In the genomic region with DNA sequence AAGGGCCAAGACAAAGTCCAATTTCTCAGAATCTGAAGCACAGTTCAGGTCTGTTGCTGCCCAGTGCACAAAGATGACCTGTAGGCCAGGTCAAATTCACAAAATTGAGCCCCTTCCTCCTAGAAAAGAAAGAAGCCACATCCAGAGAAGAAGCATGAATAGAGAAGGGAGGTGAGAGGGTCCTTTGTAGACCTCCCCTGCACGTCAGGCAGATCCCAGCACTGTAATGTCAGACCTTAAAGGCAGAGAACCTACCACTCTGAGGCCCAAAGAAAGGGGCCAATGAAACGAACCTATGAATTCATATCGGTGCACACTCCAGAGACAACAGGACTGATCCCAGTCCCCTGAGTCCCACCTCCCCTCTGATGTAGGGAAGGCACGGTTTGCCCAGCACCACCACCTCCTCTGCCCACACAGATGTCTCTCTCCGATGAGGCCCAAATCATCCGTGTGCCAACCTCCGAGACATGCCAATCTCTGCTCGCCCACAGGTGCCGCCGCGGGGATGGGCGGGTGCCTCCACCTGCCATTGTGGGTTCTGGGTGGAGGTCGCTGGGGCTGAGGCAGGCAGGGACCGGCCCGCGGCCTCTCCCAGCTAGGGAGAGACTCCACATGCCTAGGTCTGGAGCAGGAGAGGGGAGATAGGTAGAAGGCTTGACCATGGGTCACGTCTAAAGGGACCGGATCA, we compare ENCODE assay signal across 13 cellular contexts. TPM values are rescaled to one million over a fixed set of nuclear protein-coding genes. Genes with fewer than 3 reads are reported as not detected.
DNase-seq lines count a peak whose midpoint lies in the region; ATAC-seq and TF ChIP-seq lines count a peak whose summit lies in the region.
"Had no signal": no experiment of that assay in that cellular context is flagged by ENCODE, and none has a peak within 500 bp of the region (broad histone marks: within the 10 kb centered on the region; RNA-seq: fewer than 3 reads in every experiment).

No MANE protein-coding gene starts in this region.

- H3K4me3 Mint-ChIP-seq in activated CD8-positive, alpha-beta T cell treated with anti-CD3 and anti-CD28 coated beads, Interleukin-2, amount 10 ng/mL, durations not matched to agents 7 days and 5 days, result no peak overlapping the region
- H3K4me3 Mint-ChIP-seq in activated CD8-positive, alpha-beta T cell treated with anti-CD3 and anti-CD28 coated beads for 36 hours, result no peak overlapping the region
- peak overlapping the region; percentile 19 to 41 for H3K4me3 Mint-ChIP-seq in stimulated activated naive B cell treated with anti-CD40 and anti-IgM and Interleukin-4, amounts not matched to agents 10 μg/mL and 1 μg/mL and 100 μg/mL, for 72 hours
- H3K4me3 Mint-ChIP-seq: central memory CD8-positive, alpha-beta T cell had no signal

- H3K36me3 Mint-ChIP-seq in activated CD8-positive, alpha-beta T cell treated with anti-CD3 and anti-CD28 coated beads, Interleukin-2, amount 10 ng/mL, durations not matched to agents 7 days and 5 days (ENCODE audit: low read depth), result no peaks in the 10 kb centered on the region
- no peaks in the 10 kb centered on the region for H3K36me3 Mint-ChIP-seq in activated CD8-positive, alpha-beta T cell treated with anti-CD3 and anti-CD28 coated beads for 36 hours (ENCODE audit: low read depth)
- no peaks in the 10 kb centered on the region for H3K36me3 Mint-ChIP-seq in stimulated activated naive B cell treated with anti-CD40 and anti-IgM and Interleukin-4, amounts not matched to agents 10 μg/mL and 1 μg/mL and 100 μg/mL, for 72 hours

- intact Hi-C loops in activated CD8-positive, alpha-beta T cell treated with anti-CD3 and anti-CD28 coated beads for 36 hours (cut with micrococcal nuclease), result no loop called here
- intact Hi-C loops in mammary epithelial cell (cut with micrococcal nuclease) (loop anchor here (5.0 to 10.0 kb wide), 4 partner anchors 125 to 665 kb away; no protein-coding TSS in a partner anchor), lower lobe of right lung (cut with DNase I) (no loop called here)

- in situ Hi-C loops in mammary epithelial cell (cut with MboI; ENCODE audit: low sequenced_read_pairs in 2 of 2), result loop anchor here in 1 of 2 donors (25.0 kb wide), 1 partner anchor 230 kb away; no protein-coding TSS in a partner anchor

- H3K27ac ChIP-seq in mammary epithelial cell (ENCODE audit: insufficient read depth, low read depth, low read length) (no peak overlapping the region), lower lobe of right lung (no peak overlapping the region)
- H3K27ac ChIP-seq: 22Rv1 had no signal

- H3K4me1 ChIP-seq in mammary epithelial cell (ENCODE audit: insufficient read depth, low read length) (peaks cover 3% of the 10 kb centered on the region), lower lobe of right lung (peaks cover 16% of the 10 kb centered on the region)

- H3K4me2 ChIP-seq in mammary epithelial cell (ENCODE audit: insufficient read depth, low read depth, low read length), result peak overlapping the region; percentile 19

- H3K9ac ChIP-seq in mammary epithelial cell (ENCODE audit: insufficient read depth, low read length), result no peak overlapping the region

- no peak overlapping the region for H3K4me3 ChIP-seq in mammary epithelial cell (replicated peaks in 1 of 3; ENCODE audit: insufficient read depth in 1 of 3, low read depth in 2 of 3, low read length in 3 of 3)
- peak overlapping the region; percentile 42 for H3K4me3 ChIP-seq in lower lobe of right lung

- H3K27ac Mint-ChIP-seq in activated CD8-positive, alpha-beta T cell treated with anti-CD3 and anti-CD28 coated beads, Interleukin-2, amount 10 ng/mL, durations not matched to agents 7 days and 5 days, result peak overlapping the region; percentile 14
- H3K27ac Mint-ChIP-seq in activated CD8-positive, alpha-beta T cell treated with anti-CD3 and anti-CD28 coated beads for 36 hours, result no peak overlapping the region
- no peak overlapping the region for H3K27ac Mint-ChIP-seq in stimulated activated naive B cell treated with anti-CD40 and anti-IgM and Interleukin-4, amounts not matched to agents 10 μg/mL and 1 μg/mL and 100 μg/mL, for 72 hours

- no peak for ATAC-seq in activated CD8-positive, alpha-beta T cell treated with anti-CD3 and anti-CD28 coated beads, Interleukin-2, amount 10 ng/mL, durations not matched to agents 7 days and 5 days
- ATAC-seq in activated CD8-positive, alpha-beta T cell treated with anti-CD3 and anti-CD28 coated beads for 36 hours, result no peak
- ATAC-seq in lower lobe of right lung, result no peak
- no peak for ATAC-seq in stimulated activated naive B cell treated with anti-CD40 and anti-IgM and Interleukin-4, amounts not matched to agents 10 μg/mL and 1 μg/mL and 100 μg/mL, for 72 hours (replicated peaks)
- ATAC-seq: sciatic nerve had no signal

- 100% methylated on average over 1 of the region's 18 CpGs for WGBS in mammary epithelial cell (ENCODE audit: low coverage, missing lambda C conversion rate)

- peaks cover 54% of the 10 kb centered on the region for H3K27me3 Mint-ChIP-seq in activated CD8-positive, alpha-beta T cell treated with anti-CD3 and anti-CD28 coated beads, Interleukin-2, amount 10 ng/mL, durations not matched to agents 7 days and 5 days (ENCODE audit: low read depth)
- H3K27me3 Mint-ChIP-seq in activated CD8-positive, alpha-beta T cell treated with anti-CD3 and anti-CD28 coated beads for 36 hours, result peaks cover 70% of the 10 kb centered on the region
- peaks cover 77 to 78% of the 10 kb centered on the region in 2 donors for H3K27me3 Mint-ChIP-seq in stimulated activated naive B cell treated with anti-CD40 and anti-IgM and Interleukin-4, amounts not matched to agents 10 μg/mL and 1 μg/mL and 100 μg/mL, for 72 hours

- BruUV-seq in mammary epithelial cell (replicated peaks; lab: Mats Ljungman, UMichigan), result no TSS peak

- peaks cover 5% of the 10 kb centered on the region for H3K27me3 ChIP-seq in mammary epithelial cell (ENCODE audit: insufficient read depth, low read length)
- peaks cover 67% of the 10 kb centered on the region for H3K27me3 ChIP-seq in lower lobe of right lung (ENCODE audit: low read depth)

- no peak overlapping the region for H2AFZ ChIP-seq in mammary epithelial cell (ENCODE audit: low read depth, low read length)

- no peaks in the 10 kb centered on the region for H3K36me3 ChIP-seq in mammary epithelial cell (ENCODE audit: insufficient read depth, low read length)
- H3K36me3 ChIP-seq in lower lobe of right lung, result no peaks in the 10 kb centered on the region

- CTCF ChIA-PET in activated CD8-positive, alpha-beta T cell treated with anti-CD3 and anti-CD28 coated beads, Interleukin-2, amount 10 ng/mL, durations not matched to agents 7 days and 5 days (lab: Charles Lee), result no interaction called here
- CTCF ChIA-PET in activated CD8-positive, alpha-beta T cell treated with anti-CD3 and anti-CD28 coated beads for 36 hours (lab: Charles Lee), result interaction anchor here (2.0 kb wide), 1 partner anchor 10 kb away, joined by 6 read pairs; no protein-coding TSS in a partner anchor
- CTCF ChIA-PET in mammary epithelial cell (lab: Charles Lee; ENCODE audit: low non-redundant PET), result no interaction called here

- peaks cover 5% of the 10 kb centered on the region for H3K4me1 Mint-ChIP-seq in activated CD8-positive, alpha-beta T cell treated with anti-CD3 and anti-CD28 coated beads, Interleukin-2, amount 10 ng/mL, durations not matched to agents 7 days and 5 days (ENCODE audit: low read depth)
- peaks cover 7% of the 10 kb centered on the region for H3K4me1 Mint-ChIP-seq in activated CD8-positive, alpha-beta T cell treated with anti-CD3 and anti-CD28 coated beads for 36 hours (ENCODE audit: low read depth)
- peaks cover 8 to 13% of the 10 kb centered on the region in 2 donors for H3K4me1 Mint-ChIP-seq in stimulated activated naive B cell treated with anti-CD40 and anti-IgM and Interleukin-4, amounts not matched to agents 10 μg/mL and 1 μg/mL and 100 μg/mL, for 72 hours
- H3K4me1 Mint-ChIP-seq: central memory CD8-positive, alpha-beta T cell had no signal

- H4K20me1 ChIP-seq in mammary epithelial cell (ENCODE audit: insufficient read depth, low read length), result no peaks in the 10 kb centered on the region

- H3K9me3 ChIP-seq in mammary epithelial cell (replicated peaks; ENCODE audit: insufficient read depth, low read length) (no peaks in the 10 kb centered on the region), lower lobe of right lung (no peaks in the 10 kb centered on the region)

- dilution Hi-C loops in mammary epithelial cell (cut with HindIII; ENCODE audit: low sequenced_read_pairs), result no loop called here

- DNase-seq in activated CD8-positive, alpha-beta T cell treated with anti-CD3 and anti-CD28 coated beads, Interleukin-2, amount 10 ng/mL, durations not matched to agents 7 days and 5 days, result no peak
- no peak for DNase-seq in activated CD8-positive, alpha-beta T cell treated with anti-CD3 and anti-CD28 coated beads for 36 hours
- DNase-seq in mammary epithelial cell (no peak), lower lobe of right lung (no peak), NOMO-1 treated with DMSO at 0.1 percent for 48 hours (lab: John Stamatoyannopoulos, UW; ENCODE audit: unreplicated experiment) (no peak), NCI-H345 treated with DMSO at 0.1 percent for 48 hours (lab: John Stamatoyannopoulos, UW; ENCODE audit: unreplicated experiment) (no peak), OCI-M1 (lab: John Stamatoyannopoulos, UW) (no peak)
- DNase-seq in stimulated activated naive B cell treated with anti-CD40 and anti-IgM and Interleukin-4, amounts not matched to agents 10 μg/mL and 1 μg/mL and 100 μg/mL, for 72 hours, result no peak
- DNase-seq: NCI-H1436 treated with DMSO at 0.1 percent for 48 hours had no signal

- H3K79me2 ChIP-seq in mammary epithelial cell (ENCODE audit: insufficient read depth, low read length), result no peaks in the 10 kb centered on the region

- no peak for TF ChIP-seq CTCF in activated CD8-positive, alpha-beta T cell treated with anti-CD3 and anti-CD28 coated beads for 36 hours (IDR thresholded peaks at IDR 0.05)
- TF ChIP-seq CTCF in mammary epithelial cell (conservative IDR thresholded peaks at IDR 0.05 in 1 of 2, IDR thresholded peaks at IDR 0.05 in 1 of 2; ENCODE audit: extremely low read depth in 1 of 2, insufficient read depth in 1 of 2, low read depth in 1 of 2, low read length in 2 of 2) (no peak), lower lobe of right lung (IDR thresholded peaks at IDR 0.05) (no peak)

- POLR2A ChIA-PET in activated CD8-positive, alpha-beta T cell treated with anti-CD3 and anti-CD28 coated beads, Interleukin-2, amount 10 ng/mL, durations not matched to agents 7 days and 5 days (lab: Charles Lee), result no interaction called here
- POLR2A ChIA-PET in activated CD8-positive, alpha-beta T cell treated with anti-CD3 and anti-CD28 coated beads for 36 hours (lab: Charles Lee), result no interaction called here

- no peaks in the 10 kb centered on the region for H3K9me3 Mint-ChIP-seq in activated CD8-positive, alpha-beta T cell treated with anti-CD3 and anti-CD28 coated beads, Interleukin-2, amount 10 ng/mL, durations not matched to agents 7 days and 5 days (ENCODE audit: insufficient read depth)
- no peaks in the 10 kb centered on the region for H3K9me3 Mint-ChIP-seq in activated CD8-positive, alpha-beta T cell treated with anti-CD3 and anti-CD28 coated beads for 36 hours
- peaks cover 0 to 2% of the 10 kb centered on the region in 2 donors for H3K9me3 Mint-ChIP-seq in stimulated activated naive B cell treated with anti-CD40 and anti-IgM and Interleukin-4, amounts not matched to agents 10 μg/mL and 1 μg/mL and 100 μg/mL, for 72 hours
- H3K9me3 Mint-ChIP-seq: central memory CD8-positive, alpha-beta T cell; IgD-negative memory B cell had no signal

RNA-seq across cellular contexts. Expression of gene RRAGC, which starts 42.2 kb away (rescaled TPM):
- 10 to 100 TPM; 14.3 to 14.9 TPM for total RNA-seq in activated CD8-positive, alpha-beta T cell treated with anti-CD3 and anti-CD28 coated beads, Interleukin-2, amount 10 ng/mL, durations not matched to agents 7 days and 5 days
- 1 to 10 TPM; 8.2 to 9.1 TPM for total RNA-seq in activated CD8-positive, alpha-beta T cell treated with anti-CD3 and anti-CD28 coated beads for 36 hours
- 10 to 100 TPM; 21.8 to 36.9 TPM for total RNA-seq in mammary epithelial cell
- 14.4 TPM for polyA plus RNA-seq in mammary epithelial cell
- 7.6 TPM for polyA minus RNA-seq in mammary epithelial cell
- 33.9 TPM for total RNA-seq in lower lobe of right lung

RNA-seq across cellular contexts. Expression of gene MYCBP, which starts 55.7 kb away (rescaled TPM):
- total RNA-seq in activated CD8-positive, alpha-beta T cell treated with anti-CD3 and anti-CD28 coated beads, Interleukin-2, amount 10 ng/mL, durations not matched to agents 7 days and 5 days, result 10 to 100 TPM; 52.7 to 61.1 TPM
- total RNA-seq in activated CD8-positive, alpha-beta T cell treated with anti-CD3 and anti-CD28 coated beads for 36 hours, result 10 to 100 TPM; 45.6 to 46.4 TPM
- total RNA-seq in mammary epithelial cell (10 to 100 TPM; 11.7 to 15.9 TPM), lower lobe of right lung (21.6 TPM)
- 20.3 TPM for polyA plus RNA-seq in mammary epithelial cell
- polyA minus RNA-seq in mammary epithelial cell, result 23.2 TPM

Comparison
In these comparisons a context has a peak if more than half of its experiments do, and no peak if none do; other contexts are left out.
1. H3K4me3 Mint-ChIP-seq: peak in stimulated activated naive B cell treated with anti-CD40 and anti-IgM and Interleukin-4, amounts not matched to agents 10 μg/mL and 1 μg/mL and 100 μg/mL, for 72 hours (2 of 2); none in activated CD8-positive, alpha-beta T cell treated with anti-CD3 and anti-CD28 coated beads, Interleukin-2, amount 10 ng/mL, durations not matched to agents 7 days and 5 days (single experiment) and activated CD8-positive, alpha-beta T cell treated with anti-CD3 and anti-CD28 coated beads for 36 hours (single experiment).